In genomic region chr10:46106410-46107255, GRCh38 we compare ENCODE assay signal across 8 cellular contexts.
A peak's percentile ranks its signal among the peaks of the same experiment; 100 is the strongest.
DNase-seq lines count a peak whose midpoint lies in the region; ATAC-seq and TF ChIP-seq lines count a peak whose summit lies in the region.

No MANE protein-coding gene starts in this region.

- 2 to 6% (median 3%) methylated on average over 18 to 55 of the region's 55 CpGs for WGBS in adrenal gland, 4 donors
- WGBS in heart left ventricle, 4 donors = 3 to 11% (median 5%) methylated on average over 19 to 55 of the region's 55 CpGs

- no peaks in the 10 kb centered on the region for H3K9me2 ChIP-seq in PC-3 (replicated peaks; ENCODE audit: low read length)

- peak in 5 of 10 experiments; percentile 28 to 53 (median 31) for DNase-seq in CD4-positive, alpha-beta T cell
- peak; percentile 26 for DNase-seq in PC-3
- DNase-seq in adrenal gland = peak; percentile 44 to 76 (median 65)
- DNase-seq in heart left ventricle = peak; percentile 55 to 84 (median 58)
- DNase-seq in osteocyte (ENCODE audit: extremely low spot score, unreplicated experiment) = no peak

- H3K36me3 ChIP-seq in PC-3 (ENCODE audit: low read depth, low read length) (no peaks in the 10 kb centered on the region), adrenal gland (replicated peaks in 1 of 2) (no peaks in the 10 kb centered on the region), heart left ventricle (no peaks in the 10 kb centered on the region)

- no peak for TF ChIP-seq POLR2A in adrenal gland (IDR thresholded peaks at IDR 0.05)
- no peak for TF ChIP-seq POLR2A in heart left ventricle (IDR thresholded peaks at IDR 0.05)

- no peaks in the 10 kb centered on the region for H3K9me3 ChIP-seq in CD4-positive, alpha-beta T cell (ENCODE audit: control insufficient read depth, low read length)
- H3K9me3 ChIP-seq in PC-3 (ENCODE audit: low read length) = no peaks in the 10 kb centered on the region
- H3K9me3 ChIP-seq in adrenal gland (replicated peaks in 1 of 3) = no peaks in the 10 kb centered on the region
- H3K9me3 ChIP-seq in heart left ventricle = no peaks in the 10 kb centered on the region

- peak overlapping the region; percentile 14 for H3K27ac Mint-ChIP-seq in CD4-positive, alpha-beta T cell
- no peak overlapping the region for H3K27ac Mint-ChIP-seq in osteocyte (ENCODE audit: unreplicated experiment)

- peak; percentile 88 for ATAC-seq in CD4-positive, alpha-beta T cell (ENCODE audit: poor library complexity)
- ATAC-seq in GM19351 (IDR thresholded peaks at IDR 0.05; ENCODE audit: unreplicated experiment) (peak; percentile 92), HG03439 (IDR thresholded peaks at IDR 0.05; ENCODE audit: unreplicated experiment) (peak; percentile 77), PC-3 (peak; percentile 97), heart left ventricle (peak; percentile 96 to 100 (median 99)), GM18870 (IDR thresholded peaks at IDR 0.05; ENCODE audit: unreplicated experiment) (no peak)

- no peaks in the 10 kb centered on the region for H3K9me3 Mint-ChIP-seq in CD4-positive, alpha-beta T cell
- H3K9me3 Mint-ChIP-seq in osteocyte (ENCODE audit: unreplicated experiment) = no peaks in the 10 kb centered on the region

- H3F3A ChIP-seq in PC-3 (ENCODE audit: low read length, unreplicated experiment) = no peaks in the 10 kb centered on the region

- peak overlapping the region; percentile 41 for H3K27ac ChIP-seq in CD4-positive, alpha-beta T cell (ENCODE audit: low read depth, low read length)
- H3K27ac ChIP-seq in PC-3 (ENCODE audit: low read length) (no peak overlapping the region), adrenal gland (no peak overlapping the region), heart left ventricle (peak overlapping the region in 2 of 12 donors; percentile 1 to 29)

- H3K4me1 Mint-ChIP-seq in CD4-positive, alpha-beta T cell (ENCODE audit: low read depth) = peaks cover 17% of the 10 kb centered on the region
- peaks cover 6% of the 10 kb centered on the region for H3K4me1 Mint-ChIP-seq in osteocyte (ENCODE audit: unreplicated experiment)

- BruUV-seq in PC-3 (replicated peaks; lab: Mats Ljungman, UMichigan) = no TSS peak

- H3K36me3 Mint-ChIP-seq in CD4-positive, alpha-beta T cell (ENCODE audit: low read depth) = no peaks in the 10 kb centered on the region
- H3K36me3 Mint-ChIP-seq in osteocyte (ENCODE audit: unreplicated experiment) = no peaks in the 10 kb centered on the region

- H4K20me1 ChIP-seq in PC-3 (ENCODE audit: low read length) = no peaks in the 10 kb centered on the region

- POLR2A ChIA-PET in CD4-positive, alpha-beta T cell (lab: Charles Lee) = interaction anchor here (0.9 to 2.5 kb wide), 5 partner anchors 10 to 176 kb away, joined by 4 to 13 read pairs (median 5); no protein-coding TSS in a partner anchor
- POLR2A ChIA-PET in PC-3 (lab: Charles Lee; ENCODE audit: unreplicated experiment) = no interaction called here

- H3K4me3 ChIP-seq in PC-3 (ENCODE audit: low read length) (peak overlapping the region; percentile 63), adrenal gland (peak overlapping the region in 1 of 4 donors; percentile 38), heart left ventricle (peak overlapping the region; percentile 14 to 64 (median 59))

- peak overlapping the region; percentile 89 for H3K4me3 Mint-ChIP-seq in CD4-positive, alpha-beta T cell
- H3K4me3 Mint-ChIP-seq in osteocyte (ENCODE audit: unreplicated experiment) = peak overlapping the region; percentile 71

- H3K9ac ChIP-seq in PC-3 (ENCODE audit: low read length) = no peak overlapping the region

- H3K27me3 ChIP-seq in CD4-positive, alpha-beta T cell (ENCODE audit: control insufficient read depth, insufficient read depth, low read length) = no peaks in the 10 kb centered on the region
- H3K27me3 ChIP-seq in PC-3 (ENCODE audit: low read length) (peaks cover 8% of the 10 kb centered on the region; the same call in 1 of the 2 replicates), adrenal gland (no peaks in the 10 kb centered on the region), heart left ventricle (peaks cover 0 to 8% (median 0%) of the 10 kb centered on the region in 9 donors)

- H2AFZ ChIP-seq in PC-3 (ENCODE audit: low read length) = peak overlapping the region; percentile 91

- peak overlapping the region; percentile 87 for H3K4me2 ChIP-seq in PC-3 (ENCODE audit: low read length)

- H3K4me1 ChIP-seq in PC-3 (ENCODE audit: insufficient read depth, low read length) (peaks cover 4% of the 10 kb centered on the region; the same call in 1 of the 2 replicates), adrenal gland (replicated peaks in 1 of 2) (peaks cover 0 to 8% of the 10 kb centered on the region in 2 donors), heart left ventricle (peaks cover 0 to 9% (median 7%) of the 10 kb centered on the region in 12 donors)

- intact Hi-C loops in CD4-positive, alpha-beta T cell (cut with DNase I, micrococcal nuclease) = no loop called here
- intact Hi-C loops in PC-3 (cut with micrococcal nuclease) (no loop called here), adrenal gland (cut with DNase I) (no loop called here), heart left ventricle (cut with DNase I) (loop anchor here in 4 of 10 donors (5.0 to 10.0 kb wide), 3 partner anchors 176 to 1278 kb away; partner anchors contain the start of genes ANTXRL (in 1 of the 4) and ZNF488 (in 1 of the 4))

- no peak for TF ChIP-seq CTCF in CD4-positive, alpha-beta T cell (IDR thresholded peaks at IDR 0.05)
- no peak for TF ChIP-seq CTCF in PC-3 (conservative IDR thresholded peaks at IDR 0.05; ENCODE audit: low read depth, low read length)
- peak in 4 of 6 experiments; percentile 13 to 51 (median 26) for TF ChIP-seq CTCF in adrenal gland (IDR thresholded peaks at IDR 0.05)
- peak in 2 of 12 donors; percentile 8 to 29 for TF ChIP-seq CTCF in heart left ventricle (IDR thresholded peaks at IDR 0.05)
- no peak for TF ChIP-seq CTCF in osteocyte (IDR thresholded peaks at IDR 0.05)

- CTCF ChIA-PET in CD4-positive, alpha-beta T cell (lab: Charles Lee) = interaction anchor here (1.0 kb wide), 1 partner anchor 11 kb away, joined by 4 read pairs; no protein-coding TSS in a partner anchor
- CTCF ChIA-PET in PC-3 (lab: Charles Lee) = no interaction called here

- H3K79me2 ChIP-seq in PC-3 (ENCODE audit: low read length) = no peaks in the 10 kb centered on the region

- H3K27me3 Mint-ChIP-seq in CD4-positive, alpha-beta T cell = no peaks in the 10 kb centered on the region
- peaks cover 17% of the 10 kb centered on the region for H3K27me3 Mint-ChIP-seq in osteocyte (ENCODE audit: unreplicated experiment)

Comparison
In these comparisons a context has a peak if more than half of its experiments do, and no peak if none do; other contexts are left out.
1. CTCF ChIP-seq: peak in adrenal gland (4 of 6); none in CD4-positive, alpha-beta T cell (single experiment), PC-3 (single experiment) and osteocyte (single experiment).